In the genomic region with DNA sequence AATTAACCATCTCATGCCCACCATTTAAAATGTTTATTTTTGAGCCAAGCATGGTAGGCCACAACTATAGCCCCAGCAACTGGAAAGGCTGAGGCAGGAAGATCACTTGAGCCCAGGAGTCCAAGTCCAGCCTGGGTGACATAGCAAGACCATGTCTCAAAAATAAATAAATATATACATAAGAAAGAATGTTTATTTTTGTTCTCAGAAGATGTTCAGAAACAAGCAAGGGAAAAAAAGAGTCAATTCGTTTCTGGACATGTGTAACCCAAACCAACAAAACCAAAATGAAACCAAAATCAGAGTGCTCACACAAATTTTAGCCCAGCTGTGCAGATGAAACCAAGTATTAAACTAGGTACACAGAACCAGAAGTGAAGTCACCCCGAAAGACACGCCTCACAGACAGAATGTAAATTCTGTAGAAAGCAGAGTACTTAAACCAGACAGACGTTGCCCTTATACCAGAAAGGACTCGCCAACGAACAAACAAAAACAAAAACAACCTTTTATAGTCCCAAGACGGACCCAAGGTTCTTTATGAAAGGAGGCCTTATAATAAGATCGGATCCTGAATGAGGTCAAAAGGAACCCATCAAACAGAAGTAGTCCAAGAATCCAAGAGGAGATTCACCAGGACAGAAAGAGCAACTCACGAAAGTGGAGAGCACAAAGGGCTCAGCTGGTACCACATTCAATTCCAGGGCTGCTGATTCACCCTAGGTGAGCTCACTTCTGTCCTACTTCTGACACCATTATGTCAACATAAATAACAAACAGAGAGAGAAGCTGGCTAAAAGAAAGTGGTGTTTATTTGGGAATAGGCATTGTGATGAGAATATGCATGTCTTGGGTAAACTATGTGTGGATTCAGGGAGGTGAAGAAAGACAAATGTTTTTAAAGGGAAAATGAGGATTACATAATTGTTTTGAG, we compare ENCODE assay signal across 9 cellular contexts. TPM values are rescaled to one million over a fixed set of nuclear protein-coding genes. Genes with fewer than 3 reads are reported as not detected.
DNase-seq lines count a peak whose midpoint lies in the region; ATAC-seq and TF ChIP-seq lines count a peak whose summit lies in the region.
"Had no signal": no experiment of that assay in that cellular context is flagged by ENCODE, and none has a peak within 500 bp of the region (broad histone marks: within the 10 kb centered on the region; RNA-seq: fewer than 3 reads in every experiment).

No MANE protein-coding gene starts in this region.

- H3K4me3 ChIP-seq in upper lobe of right lung: no peak overlapping the region

- H3K36me3 Mint-ChIP-seq in activated T-helper 17 cell treated with anti-CD3 and anti-CD28 coated beads, Interleukin-2, amount 50 U/mL, for 72 hours (ENCODE audit: low read depth): no peaks in the 10 kb centered on the region
- no peaks in the 10 kb centered on the region for H3K36me3 Mint-ChIP-seq in T-helper 2 cell treated with Interferon-gamma antibody and Interleukin-4, amounts not matched to agents 5 μg/mL and 100 μg/mL, for 36 hours (ENCODE audit: low read depth)
- H3K36me3 Mint-ChIP-seq: CD8-positive, alpha-beta memory T cell had no signal

- intact Hi-C loops in upper lobe of right lung (cut with DNase I): no loop called here

- H3K27me3 Mint-ChIP-seq in activated T-helper 17 cell treated with anti-CD3 and anti-CD28 coated beads, Interleukin-2, amount 50 U/mL, for 72 hours: peaks cover 5% of the 10 kb centered on the region
- H3K27me3 Mint-ChIP-seq in T-helper 2 cell treated with Interferon-gamma antibody and Interleukin-4, amounts not matched to agents 5 μg/mL and 100 μg/mL, for 36 hours (ENCODE audit: low read depth): peaks cover 2% of the 10 kb centered on the region

- H3K36me3 ChIP-seq in upper lobe of right lung: no peaks in the 10 kb centered on the region

- no peak overlapping the region for H3K4me3 Mint-ChIP-seq in activated T-helper 17 cell treated with anti-CD3 and anti-CD28 coated beads, Interleukin-2, amount 50 U/mL, for 72 hours
- no peak overlapping the region for H3K4me3 Mint-ChIP-seq in T-helper 2 cell treated with Interferon-gamma antibody and Interleukin-4, amounts not matched to agents 5 μg/mL and 100 μg/mL, for 36 hours
- H3K4me3 Mint-ChIP-seq: CD8-positive, alpha-beta memory T cell had no signal

- ATAC-seq in GM21381 (IDR thresholded peaks at IDR 0.05; ENCODE audit: unreplicated experiment) (peak; percentile 69), HG03097 (IDR thresholded peaks at IDR 0.05; ENCODE audit: low FRiP score, unreplicated experiment) (peak; percentile 88), upper lobe of right lung (no peak)
- ATAC-seq in activated T-helper 17 cell treated with anti-CD3 and anti-CD28 coated beads, Interleukin-2, amount 50 U/mL, for 72 hours (replicated peaks): peak; percentile 34

- H3K27me3 ChIP-seq in upper lobe of right lung: no peaks in the 10 kb centered on the region

- H3K27ac Mint-ChIP-seq in activated T-helper 17 cell treated with anti-CD3 and anti-CD28 coated beads, Interleukin-2, amount 50 U/mL, for 72 hours: no peak overlapping the region
- H3K27ac Mint-ChIP-seq in T-helper 2 cell treated with Interferon-gamma antibody and Interleukin-4, amounts not matched to agents 5 μg/mL and 100 μg/mL, for 36 hours: no peak overlapping the region
- H3K27ac Mint-ChIP-seq: CD8-positive, alpha-beta memory T cell had no signal

- in situ Hi-C loops in GM13977 (cut with MboI; ENCODE audit: low pct_unique_long_range_greater_than_20kb, low sequenced_read_pairs, unreplicated experiment): loop anchor here (25.0 kb wide), 2 partner anchors 314 to 839 kb away; no protein-coding TSS in a partner anchor

- no peaks in the 10 kb centered on the region for H3K9me3 ChIP-seq in upper lobe of right lung

- DNase-seq in GM13977 (ENCODE audit: low spot score) (peak; percentile 49), upper lobe of right lung (no peak), occipital lobe (lab: John Stamatoyannopoulos, UW) (no peak)
- DNase-seq in T-helper 2 cell treated with Interferon-gamma antibody and Interleukin-4, amounts not matched to agents 5 μg/mL and 100 μg/mL, for 36 hours (ENCODE audit: low spot score): no peak
- DNase-seq in activated CD8-positive, alpha-beta memory T cell treated with anti-CD3 and anti-CD28 coated beads, Interleukin-2, amount 50 U/mL, for 4 hours: no peak
- DNase-seq: CD8-positive, alpha-beta memory T cell had no signal

- no peaks in the 10 kb centered on the region for H3K4me1 ChIP-seq in upper lobe of right lung

- no peaks in the 10 kb centered on the region for H3K4me1 Mint-ChIP-seq in activated T-helper 17 cell treated with anti-CD3 and anti-CD28 coated beads, Interleukin-2, amount 50 U/mL, for 72 hours
- H3K4me1 Mint-ChIP-seq in T-helper 2 cell treated with Interferon-gamma antibody and Interleukin-4, amounts not matched to agents 5 μg/mL and 100 μg/mL, for 36 hours (ENCODE audit: low read depth): no peaks in the 10 kb centered on the region
- H3K4me1 Mint-ChIP-seq: CD8-positive, alpha-beta memory T cell had no signal

- no peak overlapping the region for H3K27ac ChIP-seq in upper lobe of right lung

- H3K9me3 Mint-ChIP-seq in activated T-helper 17 cell treated with anti-CD3 and anti-CD28 coated beads, Interleukin-2, amount 50 U/mL, for 72 hours: no peaks in the 10 kb centered on the region
- no peaks in the 10 kb centered on the region for H3K9me3 Mint-ChIP-seq in T-helper 2 cell treated with Interferon-gamma antibody and Interleukin-4, amounts not matched to agents 5 μg/mL and 100 μg/mL, for 36 hours
- H3K9me3 Mint-ChIP-seq: CD8-positive, alpha-beta memory T cell had no signal

- TF ChIP-seq CTCF in GM13977 (IDR thresholded peaks at IDR 0.05; ENCODE audit: extremely low read depth, insufficient read depth, missing control alignments): no peak
- TF ChIP-seq CTCF in upper lobe of right lung (IDR thresholded peaks at IDR 0.05): no peak

RNA-seq across cellular contexts. Expression of a gene that starts 31.8 kb away (rescaled TPM):
- under 1 TPM; 0.64 to 0.95 TPM for total RNA-seq in activated T-helper 17 cell treated with anti-CD3 and anti-CD28 coated beads, Interleukin-2, amount 50 U/mL, for 72 hours
- total RNA-seq in upper lobe of right lung (10.1 TPM), occipital lobe (24.6 TPM)
